In genomic region chr4:16264798-16265197, GRCh38 we compare ENCODE assay signal across 9 cellular contexts. TPM values are rescaled to one million over a fixed set of nuclear protein-coding genes. Genes with fewer than 3 reads are reported as not detected.
A peak's percentile ranks its signal among the peaks of the same experiment; 100 is the strongest.
DNase-seq lines count a peak whose midpoint lies in the region; ATAC-seq, FAIRE-seq and TF ChIP-seq lines count a peak whose summit lies in the region.
"Had no signal": no experiment of that assay in that cellular context is flagged by ENCODE, and none has a peak within 500 bp of the region (broad histone marks: within the 10 kb centered on the region; RNA-seq: fewer than 3 reads in every experiment).

No MANE protein-coding gene starts in this region.

- H3K79me2 ChIP-seq in HCT116 (ENCODE audit: insufficient read depth, low read length) (no peaks in the 10 kb centered on the region), K562 (ENCODE audit: control insufficient read depth, insufficient read depth, low read length) (no peaks in the 10 kb centered on the region), keratinocyte (ENCODE audit: control insufficient read depth, insufficient read depth, low read length) (no peaks in the 10 kb centered on the region)

- BruUV-seq in HCT116 (replicated peaks; lab: Mats Ljungman, UMichigan) (no TSS peak), K562 (replicated peaks; lab: Mats Ljungman, UMichigan) (no TSS peak)

- H3K9me2 ChIP-seq in HCT116 (ENCODE audit: insufficient read depth): no peaks in the 10 kb centered on the region

- no peak for ATAC-seq in HCT116
- ATAC-seq in K562: peak; percentile 79
- peak in 1 of 2 donors; percentile 81 for ATAC-seq in upper lobe of left lung (ENCODE audit: low FRiP score in 2 of 2)

- dilution Hi-C loops in keratinocyte (cut with MboI; ENCODE audit: extremely low pct_ligation_motif_present, low sequenced_read_pairs): no loop called here

- WGBS in K562 (ENCODE audit: insufficient coverage, low coverage, missing lambda C conversion rate): 0% methylated on average over 3 of the region's 3 CpGs
- WGBS in upper lobe of left lung, 2 donors: 7 to 13% methylated on average over 3 of the region's 3 CpGs

- peak; percentile 22 to 74 (median 61); a peak in 3 of 6 replicates for TF ChIP-seq CTCF in HCT116 (IDR thresholded peaks at IDR 0.05 in 2 of 3, conservative IDR thresholded peaks at IDR 0.05 in 1 of 3; ENCODE audit: borderline replicate concordance in 1 of 3, insufficient read depth in 1 of 3, low read depth in 2 of 3, low read length in 2 of 3)
- TF ChIP-seq CTCF in K562 (IDR thresholded peaks at IDR 0.05 in 2 of 3, conservative IDR thresholded peaks at IDR 0.05 in 1 of 3; ENCODE audit: insufficient read depth in 2 of 3, low read depth in 1 of 3, low read length in 3 of 3): peak; percentile 33 to 69 (median 40); a peak in 3 of 6 replicates
- peak in 2 of 3 experiments; percentile 23 to 38 for TF ChIP-seq CTCF in keratinocyte (optimal IDR thresholded peaks at IDR 0.05 in 1 of 3, IDR thresholded peaks at IDR 0.05 in 1 of 3, conservative IDR thresholded peaks at IDR 0.05 in 1 of 3; ENCODE audit: extremely low read depth in 1 of 3, insufficient read depth in 2 of 3, low read length in 3 of 3)
- TF ChIP-seq CTCF in upper lobe of left lung (IDR thresholded peaks at IDR 0.05): peak; percentile 32 to 71 (median 58)

- RAD21 ChIA-PET in HCT116 (lab: Charles Lee; ENCODE audit: low non-redundant PET in 1 of 2, low total read pairs in 2 of 2, uncharacterized antibody in 2 of 2, unreplicated experiment in 2 of 2): interaction anchor here (0.5 to 2.1 kb wide), 7 partner anchors 237 to 785 kb away, joined by 3 to 10 read pairs (median 3); no protein-coding TSS in a partner anchor

- POLR2A ChIA-PET in HCT116 (lab: Charles Lee): interaction anchor here (1.6 kb wide), 1 partner anchor 301 kb away, joined by 6 read pairs; no protein-coding TSS in a partner anchor
- POLR2A ChIA-PET in K562 (lab: Yijun Ruan, JAX): interaction anchor here (1.2 kb wide), 1 partner anchor 508 kb away, joined by 3 read pairs; no protein-coding TSS in a partner anchor

- H3K9ac ChIP-seq in HCT116 (ENCODE audit: low read length) (no peak overlapping the region), K562 (ENCODE audit: insufficient read depth in 1 of 2, low read depth in 2 of 2, low read length in 2 of 2) (no peak overlapping the region), keratinocyte (ENCODE audit: control insufficient read depth, extremely low read depth, insufficient read depth, low read length) (no peak overlapping the region)
- H3K9ac ChIP-seq: BLaER1 treated with 17β-estradiol and CSF1 and Interleukin-3, amounts not matched to agents 10 nM and 100 nM had no signal

- H3K27ac ChIP-seq in HCT116 (ENCODE audit: low read depth, low read length): no peak overlapping the region
- H3K27ac ChIP-seq in K562 (ENCODE audit: extremely low read depth, low read depth, low read length): no peak overlapping the region
- H3K27ac ChIP-seq in keratinocyte (ENCODE audit: control insufficient read depth, insufficient read depth, low read length): no peak overlapping the region
- H3K27ac ChIP-seq in upper lobe of left lung: no peak overlapping the region
- H3K27ac ChIP-seq: BLaER1 treated with 17β-estradiol and CSF1 and Interleukin-3, amounts not matched to agents 10 nM and 100 nM had no signal

- H2AFZ ChIP-seq in HCT116 (ENCODE audit: low read depth, low read length, poor library complexity, severe bottlenecking) (no peak overlapping the region), K562 (ENCODE audit: low read depth, low read length) (no peak overlapping the region), keratinocyte (ENCODE audit: control insufficient read depth, low read length) (no peak overlapping the region)

- TF ChIP-seq POLR2A in HCT116 (IDR thresholded peaks at IDR 0.05; ENCODE audit: borderline replicate concordance, extremely low read depth, insufficient read depth, insufficient read length) (no peak), K562 (conservative IDR thresholded peaks at IDR 0.05) (no peak), upper lobe of left lung (IDR thresholded peaks at IDR 0.05) (no peak), H54 (IDR thresholded peaks at IDR 0.05; ENCODE audit: low read depth, low read length) (no peak)

- TF ChIP-seq RAD21 in HCT116 (IDR thresholded peaks at IDR 0.05; ENCODE audit: low read depth) (peak; percentile 76), K562 (CRISPR knock-in tag; conservative IDR thresholded peaks at IDR 0.05 in 1 of 2, IDR thresholded peaks at IDR 0.05 in 1 of 2) (peak; percentile 77 to 79)

- no peaks in the 10 kb centered on the region for H3K27me3 ChIP-seq in HCT116 (ENCODE audit: insufficient read depth, low read length)
- H3K27me3 ChIP-seq in K562 (ENCODE audit: control insufficient read depth in 2 of 2, insufficient read depth in 2 of 2, low read length in 2 of 2): no peaks in the 10 kb centered on the region
- H3K27me3 ChIP-seq in keratinocyte (ENCODE audit: control insufficient read depth, extremely low read depth, insufficient read depth, low read length): no peaks in the 10 kb centered on the region
- no peaks in the 10 kb centered on the region for H3K27me3 ChIP-seq in upper lobe of left lung
- H3K27me3 ChIP-seq: BLaER1 treated with 17β-estradiol and CSF1 and Interleukin-3, amounts not matched to agents 10 nM and 100 nM had no signal

- TF ChIP-seq EP300 in K562 (IDR thresholded peaks at IDR 0.05; ENCODE audit: low read length): no peak
- TF ChIP-seq EP300 in upper lobe of left lung (IDR thresholded peaks at IDR 0.05): no peak

- H3K4me1 ChIP-seq in HCT116 (ENCODE audit: control insufficient read depth in 1 of 2, insufficient read depth in 2 of 2, low read length in 2 of 2) (no peaks in the 10 kb centered on the region), K562 (replicated peaks in 1 of 2; ENCODE audit: control insufficient read depth in 2 of 2, insufficient read depth in 2 of 2, low read length in 2 of 2) (no peaks in the 10 kb centered on the region), keratinocyte (ENCODE audit: control insufficient read depth, extremely low read depth, insufficient read depth, low read length) (peaks cover 14% of the 10 kb centered on the region), upper lobe of left lung (no peaks in the 10 kb centered on the region)

- H3K9me1 ChIP-seq in K562 (ENCODE audit: control insufficient read depth, insufficient read depth, low read length): no peaks in the 10 kb centered on the region
- H3K9me1 ChIP-seq in keratinocyte (ENCODE audit: control insufficient read depth, extremely low read depth, insufficient read depth, low read length): no peaks in the 10 kb centered on the region

- no peaks in the 10 kb centered on the region for H3K9me3 ChIP-seq in HCT116 (ENCODE audit: control insufficient read depth in 1 of 2, insufficient read depth in 1 of 2, low read depth in 1 of 2, low read length in 2 of 2)
- no peaks in the 10 kb centered on the region for H3K9me3 ChIP-seq in K562 (replicated peaks; ENCODE audit: control insufficient read depth, insufficient read depth, low read depth, low read length)
- no peaks in the 10 kb centered on the region for H3K9me3 ChIP-seq in keratinocyte (ENCODE audit: control insufficient read depth, low read depth, low read length)
- no peaks in the 10 kb centered on the region for H3K9me3 ChIP-seq in upper lobe of left lung
- H3K9me3 ChIP-seq: BLaER1 treated with 17β-estradiol and CSF1 and Interleukin-3, amounts not matched to agents 10 nM and 100 nM had no signal

- H4K20me1 ChIP-seq in HCT116 (ENCODE audit: insufficient read depth): no peaks in the 10 kb centered on the region; the same call in 1 of the 2 replicates
- no peaks in the 10 kb centered on the region for H4K20me1 ChIP-seq in K562 (replicated peaks; ENCODE audit: control insufficient read depth, insufficient read depth, low read length)
- no peaks in the 10 kb centered on the region for H4K20me1 ChIP-seq in keratinocyte (ENCODE audit: control insufficient read depth, extremely low read depth, insufficient read depth, low read length)
- H4K20me1 ChIP-seq: BLaER1 treated with 17β-estradiol and CSF1 and Interleukin-3, amounts not matched to agents 10 nM and 100 nM had no signal

- CTCF ChIA-PET in HCT116 (lab: Charles Lee) (interaction anchor here (0.6 to 2.2 kb wide), 19 partner anchors 10 to 785 kb away, joined by 3 to 32 read pairs (median 5); partner anchors contain the start of gene FGFBP2), K562 (lab: Yijun Ruan, JAX; ENCODE audit: low intra/inter-chr PET ratio) (interaction anchor here (1.2 to 2.0 kb wide), 4 partner anchors 234 to 786 kb away, joined by 3 to 28 read pairs (median 9); no protein-coding TSS in a partner anchor)

- FAIRE-seq in K562 (lab: Jason Lieb, UNC) (peak; percentile 11), keratinocyte (lab: Jason Lieb, UNC) (peak; percentile 48), H54 (lab: Jason Lieb, UNC) (no peak)

- H3K4me2 ChIP-seq in HCT116 (ENCODE audit: low read length) (peak overlapping the region; percentile 18; the same call in 1 of the 2 replicates), K562 (ENCODE audit: insufficient read depth, low read length) (no peak overlapping the region), keratinocyte (ENCODE audit: control insufficient read depth, extremely low read depth, insufficient read depth, low read depth, low read length) (no peak overlapping the region)
- H3K4me2 ChIP-seq: BLaER1 treated with 17β-estradiol and CSF1 and Interleukin-3, amounts not matched to agents 10 nM and 100 nM had no signal

- H3K36me3 ChIP-seq in HCT116 (ENCODE audit: control insufficient read depth in 1 of 2, insufficient read depth in 2 of 2, low read length in 2 of 2) (no peaks in the 10 kb centered on the region), K562 (ENCODE audit: control insufficient read depth, insufficient read depth, low read length) (no peaks in the 10 kb centered on the region), keratinocyte (ENCODE audit: control insufficient read depth in 2 of 2, extremely low read depth in 1 of 2, insufficient read depth in 2 of 2, low read length in 2 of 2) (no peaks in the 10 kb centered on the region), upper lobe of left lung (no peaks in the 10 kb centered on the region)
- H3K36me3 ChIP-seq: BLaER1 treated with 17β-estradiol and CSF1 and Interleukin-3, amounts not matched to agents 10 nM and 100 nM had no signal

- intact Hi-C loops in HCT116 (cut with micrococcal nuclease) (loop anchor here (1.0 to 5.0 kb wide), 4 partner anchors 238 to 787 kb away; partner anchors contain the start of gene FGFBP2), K562 (cut with micrococcal nuclease) (loop anchor here (1.0 to 10.0 kb wide), 4 partner anchors 238 to 785 kb away; no protein-coding TSS in a partner anchor)

- DNase-seq in NCI-H1105 treated with DMSO at 0.1 percent for 48 hours (lab: John Stamatoyannopoulos, UW) (peak; percentile 5), NCI-H1105 (lab: John Stamatoyannopoulos, UW) (no peak), HCT116 (ENCODE audit: low read depth, low spot score) (peak; percentile 35), NCI-H2171 treated with DMSO at 0.1 percent for 48 hours (lab: John Stamatoyannopoulos, UW) (peak; percentile 43), K562 (ENCODE audit: extremely low read depth in 1 of 4, low spot score in 3 of 4) (peak in 2 of 4 experiments; percentile 30 to 34), keratinocyte (ENCODE audit: low read depth, low spot score) (no peak), upper lobe of left lung (no peak), H54 (ENCODE audit: insufficient read length, low spot score) (no peak)

- in situ Hi-C loops in K562 (cut with MboI): loop anchor here (5.0 to 25.0 kb wide), 2 partner anchors 232 to 452 kb away; no protein-coding TSS in a partner anchor

- H3K4me3 ChIP-seq in HCT116 (replicated peaks in 1 of 2; ENCODE audit: low read depth in 1 of 2, low read length in 2 of 2): no peak overlapping the region
- H3K4me3 ChIP-seq in K562: no peak overlapping the region
- H3K4me3 ChIP-seq in keratinocyte (ENCODE audit: control insufficient read depth in 2 of 3, extremely low read depth in 1 of 3, insufficient read depth in 2 of 3, low read depth in 1 of 3, low read length in 3 of 3): no peak overlapping the region
- no peak overlapping the region for H3K4me3 ChIP-seq in upper lobe of left lung
- H3K4me3 ChIP-seq: BLaER1 treated with 17β-estradiol and CSF1 and Interleukin-3, amounts not matched to agents 10 nM and 100 nM had no signal

RNA-seq across cellular contexts. Expression of gene TAPT1, which starts 38.5 kb away (rescaled TPM):
- 11.7 TPM for total RNA-seq in HCT116 (2021; ENCODE audit: unreplicated experiment)
- 7.9 and 8.9 TPM in 2 replicates for polyA plus RNA-seq in HCT116 (2012)
- 55.5 and 117 TPM in 2 replicates for total RNA-seq in K562 (2011; cell fraction: chromatin; rRNA removed; ENCODE audit: low replicate concordance)
- 30.7 and 36.2 TPM in 2 replicates for total RNA-seq in K562 (2011; cell fraction: nucleolus; rRNA removed)
- total RNA-seq in K562 (2011; cell fraction: nucleoplasm; rRNA removed): 54.6 and 84.4 TPM in 2 replicates
- 10.2 and 10.3 TPM in 2 replicates for total RNA-seq in K562 (2014; rRNA removed)
- 28.6 and 28.7 TPM in 2 replicates for total RNA-seq in K562 (2014; rRNA removed; fragmentation: Illumina TruSeq; extraction: Trizol)
- total RNA-seq in K562 (2015; rRNA removed; fragmentation: Illumina TruSeq; extraction: Trizol): 19.9 and 22.7 TPM in 2 replicates
- 20.9 and 27.6 TPM in 2 replicates for total RNA-seq in K562 (2021)
- polyA plus RNA-seq in K562 (2011; rRNA removed): 35.0 and 36.7 TPM in 2 replicates
- 9.9 and 17.5 TPM in 2 replicates for polyA plus RNA-seq in K562 (2011; cell fraction: cytosol; rRNA removed)
- 34.8 and 53.3 TPM in 2 replicates for polyA plus RNA-seq in K562 (2011; cell fraction: nucleus; rRNA removed)
- polyA plus RNA-seq in K562 (2012): 9.3 and 24.5 TPM in 2 replicates
- 18.5 and 20.7 TPM in 2 replicates for polyA plus RNA-seq in K562 (2014; fragmentation: Illumina TruSeq; extraction: Trizol)
- polyA plus RNA-seq in K562 (2014; fragmentation: Nextera tagmentation; extraction: Ambion mirVana): 1 to 10 TPM; 1.6 to 2.7 TPM
- 15.2 and 16.6 TPM in 2 replicates for polyA plus RNA-seq in K562 (2014; rRNA removed)
- 47.2 and 58.1 TPM in 2 replicates for polyA minus RNA-seq in K562 (2011; rRNA and poly(A)+ RNA removed)
- polyA minus RNA-seq in K562 (2011; cell fraction: cytosol; rRNA and poly(A)+ RNA removed): 11.8 and 18.6 TPM in 2 replicates
- 31.8 and 78.0 TPM in 2 replicates for polyA minus RNA-seq in K562 (2011; cell fraction: nucleus; rRNA and poly(A)+ RNA removed)
- polyA plus RNA-seq in keratinocyte: 8.6 to 10.7 TPM (median 9.2 TPM) in 3 replicates
- 8.3 TPM for polyA plus RNA-seq in keratinocyte (2011; ENCODE audit: low read depth)
- 3.8 and 8.9 TPM in 2 replicates for polyA plus RNA-seq in keratinocyte (2011; cell fraction: cytosol; rRNA removed)
- polyA plus RNA-seq in keratinocyte (2011; cell fraction: nucleus; rRNA removed): 14.6 and 17.3 TPM in 2 replicates
- 6.2 and 8.5 TPM in 2 replicates for polyA plus RNA-seq in keratinocyte (2012; ENCODE audit: low replicate concordance)
- 3.8 to 16.7 TPM (median 12.2 TPM) in 3 replicates for polyA minus RNA-seq in keratinocyte
- 5.6 TPM for polyA minus RNA-seq in keratinocyte (2011; cell fraction: cytosol; rRNA and poly(A)+ RNA removed)
- 14.2 and 21.9 TPM in 2 replicates for polyA minus RNA-seq in keratinocyte (2011; cell fraction: nucleus; rRNA and poly(A)+ RNA removed)
- total RNA-seq in upper lobe of left lung: 10 to 100 TPM; 22.3 to 79.0 (median 48.1) TPM

Comparison
In these comparisons a context has a peak if more than half of its experiments do, and no peak if none do; other contexts are left out.
1. DNase-seq: peak in NCI-H1105 treated with DMSO at 0.1 percent for 48 hours (single experiment), HCT116 (single experiment) and NCI-H2171 treated with DMSO at 0.1 percent for 48 hours (single experiment); none in NCI-H1105 (single experiment), keratinocyte (single experiment), upper lobe of left lung (0 of 2) and H54 (single experiment).
2. Peak in every context shown above with its lines, with median percentiles within 50 percentile points of each other: CTCF ChIP-seq.